Comparison of ENCODE assay signal across 1 cellular context in the genomic region with DNA sequence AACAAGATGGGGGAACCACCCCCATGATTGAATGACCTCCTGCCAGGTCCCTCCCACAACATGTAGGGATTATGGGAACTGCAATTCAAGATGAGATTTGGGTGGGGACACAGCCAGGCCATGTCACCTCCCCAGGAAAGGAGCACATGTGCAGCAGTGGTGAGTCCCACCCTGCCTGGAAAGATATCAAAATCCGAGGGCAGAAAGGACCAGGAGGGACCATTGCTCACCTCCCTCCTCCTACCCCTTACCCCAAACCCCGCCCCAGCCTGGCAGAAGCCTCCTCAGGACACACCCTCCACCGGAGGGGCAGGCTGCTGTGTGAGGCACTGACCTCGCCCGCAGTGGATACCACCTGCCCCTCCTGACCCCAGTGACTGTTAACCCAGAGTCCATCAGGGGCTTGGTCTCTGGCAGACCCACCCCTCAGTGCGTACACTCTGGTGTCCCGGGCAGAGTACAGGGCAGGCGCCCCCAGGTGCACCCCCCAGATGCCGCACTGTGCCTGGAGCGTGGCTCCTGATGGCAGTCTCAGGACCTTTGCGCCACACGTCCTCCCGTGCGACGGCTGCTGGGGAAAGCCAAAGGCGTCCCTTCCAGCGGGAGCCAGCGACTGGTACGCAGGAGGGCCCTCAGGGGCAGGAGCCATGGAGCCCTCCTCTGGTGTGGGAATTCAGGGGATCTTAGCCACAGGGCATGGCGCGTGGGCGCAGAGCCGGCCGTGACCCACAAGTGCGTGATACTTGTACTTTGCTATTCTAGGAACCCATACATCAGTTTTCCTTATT.
TF ChIP-seq lines count a peak whose summit lies in the region.

No MANE protein-coding gene starts in this region.

TF ChIP-seq in GM12878, 131 proteins besides CTCF, POLR2A, EP300 and RAD21:
- no peak for TF ChIP-seq BACH1 (IDR thresholded peaks at IDR 0.05; ENCODE audit: borderline replicate concordance)
- TF ChIP-seq, protein P1, sequence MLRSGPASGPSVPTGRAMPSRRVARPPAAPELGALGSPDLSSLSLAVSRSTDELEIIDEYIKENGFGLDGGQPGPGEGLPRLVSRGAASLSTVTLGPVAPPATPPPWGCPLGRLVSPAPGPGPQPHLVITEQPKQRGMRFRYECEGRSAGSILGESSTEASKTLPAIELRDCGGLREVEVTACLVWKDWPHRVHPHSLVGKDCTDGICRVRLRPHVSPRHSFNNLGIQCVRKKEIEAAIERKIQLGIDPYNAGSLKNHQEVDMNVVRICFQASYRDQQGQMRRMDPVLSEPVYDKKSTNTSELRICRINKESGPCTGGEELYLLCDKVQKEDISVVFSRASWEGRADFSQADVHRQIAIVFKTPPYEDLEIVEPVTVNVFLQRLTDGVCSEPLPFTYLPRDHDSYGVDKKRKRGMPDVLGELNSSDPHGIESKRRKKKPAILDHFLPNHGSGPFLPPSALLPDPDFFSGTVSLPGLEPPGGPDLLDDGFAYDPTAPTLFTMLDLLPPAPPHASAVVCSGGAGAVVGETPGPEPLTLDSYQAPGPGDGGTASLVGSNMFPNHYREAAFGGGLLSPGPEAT (IDR thresholded peaks at IDR 0.05; ENCODE audit: low read depth), result no peak
- TF ChIP-seq RAD51 (IDR thresholded peaks at IDR 0.05), result no peak
- no peak for TF ChIP-seq PAX5 (IDR thresholded peaks at IDR 0.05; ENCODE audit: borderline replicate concordance, low read depth, low read length)
- TF ChIP-seq SUPT20H (IDR thresholded peaks at IDR 0.05; ENCODE audit: borderline replicate concordance, control insufficient read depth, low read depth, low read length), result no peak
- TF ChIP-seq ZNF274 (IDR thresholded peaks at IDR 0.05; ENCODE audit: insufficient read depth, insufficient read length), result no peak
- no peak for TF ChIP-seq NR2F1 (conservative IDR thresholded peaks at IDR 0.05)
- TF ChIP-seq NFXL1 (IDR thresholded peaks at IDR 0.05; ENCODE audit: borderline replicate concordance), result no peak
- TF ChIP-seq, protein P2, sequence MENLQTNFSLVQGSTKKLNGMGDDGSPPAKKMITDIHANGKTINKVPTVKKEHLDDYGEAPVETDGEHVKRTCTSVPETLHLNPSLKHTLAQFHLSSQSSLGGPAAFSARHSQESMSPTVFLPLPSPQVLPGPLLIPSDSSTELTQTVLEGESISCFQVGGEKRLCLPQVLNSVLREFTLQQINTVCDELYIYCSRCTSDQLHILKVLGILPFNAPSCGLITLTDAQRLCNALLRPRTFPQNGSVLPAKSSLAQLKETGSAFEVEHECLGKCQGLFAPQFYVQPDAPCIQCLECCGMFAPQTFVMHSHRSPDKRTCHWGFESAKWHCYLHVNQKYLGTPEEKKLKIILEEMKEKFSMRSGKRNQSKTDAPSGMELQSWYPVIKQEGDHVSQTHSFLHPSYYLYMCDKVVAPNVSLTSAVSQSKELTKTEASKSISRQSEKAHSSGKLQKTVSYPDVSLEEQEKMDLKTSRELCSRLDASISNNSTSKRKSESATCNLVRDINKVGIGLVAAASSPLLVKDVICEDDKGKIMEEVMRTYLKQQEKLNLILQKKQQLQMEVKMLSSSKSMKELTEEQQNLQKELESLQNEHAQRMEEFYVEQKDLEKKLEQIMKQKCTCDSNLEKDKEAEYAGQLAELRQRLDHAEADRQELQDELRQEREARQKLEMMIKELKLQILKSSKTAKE (IDR thresholded peaks at IDR 0.05; ENCODE audit: low read depth, poor library complexity, severe bottlenecking), result no peak
- no peak for TF ChIP-seq GABPA (IDR thresholded peaks at IDR 0.05; ENCODE audit: low read depth)
- TF ChIP-seq SMARCA5 (IDR thresholded peaks at IDR 0.05), result no peak
TF ChIP-seq in GM12878: peak in this region for 0.
